ENCODE assay signal across 16 cellular contexts in genomic region chr21:29295066-29295650, GRCh38. TPM values are rescaled to one million over a fixed set of nuclear protein-coding genes. Genes with fewer than 3 reads are reported as not detected.
DNase-seq lines count a peak whose midpoint lies in the region; ATAC-seq and TF ChIP-seq lines count a peak whose summit lies in the region.
"Had no signal": no experiment of that assay in that cellular context is flagged by ENCODE, and none has a peak within 500 bp of the region (broad histone marks: within the 10 kb centered on the region; RNA-seq: fewer than 3 reads in every experiment).

No MANE protein-coding gene starts in this region.

- peaks cover 4% of the 10 kb centered on the region for H3K36me3 Mint-ChIP-seq in activated naive CD8-positive, alpha-beta T cell
- H3K36me3 Mint-ChIP-seq in activated naive CD8-positive, alpha-beta T cell treated with anti-CD3 and anti-CD28 coated beads for 36 hours = peaks cover 11% of the 10 kb centered on the region
- peaks cover 7% of the 10 kb centered on the region for H3K36me3 Mint-ChIP-seq in central memory CD8-positive, alpha-beta T cell (ENCODE audit: insufficient read depth)
- peaks cover 36% of the 10 kb centered on the region for H3K36me3 Mint-ChIP-seq in nephron progenitor cell (ENCODE audit: low read depth)

- no peak for DNase-seq in activated naive CD8-positive, alpha-beta T cell treated with anti-CD3 and anti-CD28 coated beads for 36 hours
- DNase-seq in activated CD4-positive, CD25-positive, alpha-beta regulatory T cell treated with anti-CD3 and anti-CD28 coated beads, Interleukin-2, amount 50 U/mL, for 72 hours = peak; percentile 36
- DNase-seq in central memory CD8-positive, alpha-beta T cell (ENCODE audit: low spot score in 2 of 2) = no peak
- DNase-seq in stimulated activated naive CD8-positive, alpha-beta T cell treated with anti-CD3 and anti-CD28 coated beads, Interleukin-15, amount 100 ng/mL, for 72 hours = peak; percentile 26 to 27
- DNase-seq in NCI-H510A (lab: John Stamatoyannopoulos, UW) = no peak
- DNase-seq in nephron progenitor cell = no peak
- DNase-seq: activated naive CD8-positive, alpha-beta T cell treated with anti-CD3 and anti-CD28 coated beads, Interleukin-2, amount 10 ng/mL, durations not matched to agents 7 days and 5 days; foreskin keratinocyte; NCI-H187; NCI-H524 treated with DMSO at 0.1 percent for 48 hours; PC-3; psoas muscle; SK-N-SH; tibial artery had no signal

- no peak for ATAC-seq in central memory CD8-positive, alpha-beta T cell (replicated peaks; ENCODE audit: extremely low read depth, poor library complexity, severe bottlenecking)
- ATAC-seq in stimulated activated naive CD8-positive, alpha-beta T cell treated with anti-CD3 and anti-CD28 coated beads, Interleukin-15, amount 100 ng/mL, for 72 hours = peak; percentile 1
- ATAC-seq in HG03280 (IDR thresholded peaks at IDR 0.05; ENCODE audit: unreplicated experiment) = no peak
- ATAC-seq: foreskin keratinocyte, PC-3, psoas muscle had no signal

- no peak for TF ChIP-seq CTCF in nephron progenitor cell (IDR thresholded peaks at IDR 0.05)

- peak overlapping the region; percentile 79 for H3K27ac Mint-ChIP-seq in activated naive CD8-positive, alpha-beta T cell
- no peak overlapping the region for H3K27ac Mint-ChIP-seq in activated naive CD8-positive, alpha-beta T cell treated with anti-CD3 and anti-CD28 coated beads for 36 hours
- H3K27ac Mint-ChIP-seq in central memory CD8-positive, alpha-beta T cell (ENCODE audit: low read depth) = no peak overlapping the region
- H3K27ac Mint-ChIP-seq in stimulated activated naive CD8-positive, alpha-beta T cell treated with anti-CD3 and anti-CD28 coated beads, Interleukin-15, amount 100 ng/mL, for 72 hours = no peak overlapping the region
- no peak overlapping the region for H3K27ac Mint-ChIP-seq in nephron progenitor cell
- H3K27ac Mint-ChIP-seq: activated naive CD8-positive, alpha-beta T cell treated with anti-CD3 and anti-CD28 coated beads, Interleukin-2, amount 10 ng/mL, durations not matched to agents 7 days and 5 days had no signal

- peaks cover 49% of the 10 kb centered on the region for H3K4me1 Mint-ChIP-seq in activated naive CD8-positive, alpha-beta T cell (ENCODE audit: low read depth)
- peaks cover 20% of the 10 kb centered on the region for H3K4me1 Mint-ChIP-seq in activated naive CD8-positive, alpha-beta T cell treated with anti-CD3 and anti-CD28 coated beads for 36 hours
- H3K4me1 Mint-ChIP-seq in central memory CD8-positive, alpha-beta T cell = peaks cover 10% of the 10 kb centered on the region
- H3K4me1 Mint-ChIP-seq in stimulated activated naive CD8-positive, alpha-beta T cell treated with anti-CD3 and anti-CD28 coated beads, Interleukin-15, amount 100 ng/mL, for 72 hours = peaks cover 52% of the 10 kb centered on the region
- H3K4me1 Mint-ChIP-seq in nephron progenitor cell = peaks cover 9% of the 10 kb centered on the region

- peak overlapping the region; percentile 63 for H3K4me3 Mint-ChIP-seq in activated naive CD8-positive, alpha-beta T cell
- no peak overlapping the region for H3K4me3 Mint-ChIP-seq in activated naive CD8-positive, alpha-beta T cell treated with anti-CD3 and anti-CD28 coated beads for 36 hours
- H3K4me3 Mint-ChIP-seq in central memory CD8-positive, alpha-beta T cell = peak overlapping the region; percentile 23
- peak overlapping the region; percentile 38 to 49 for H3K4me3 Mint-ChIP-seq in stimulated activated naive CD8-positive, alpha-beta T cell treated with anti-CD3 and anti-CD28 coated beads, Interleukin-15, amount 100 ng/mL, for 72 hours
- no peak overlapping the region for H3K4me3 Mint-ChIP-seq in nephron progenitor cell
- H3K4me3 Mint-ChIP-seq: activated naive CD8-positive, alpha-beta T cell treated with anti-CD3 and anti-CD28 coated beads, Interleukin-2, amount 10 ng/mL, durations not matched to agents 7 days and 5 days had no signal

- H3K9me3 Mint-ChIP-seq in activated naive CD8-positive, alpha-beta T cell (ENCODE audit: low read depth) = peaks cover 7% of the 10 kb centered on the region
- peaks cover 16% of the 10 kb centered on the region for H3K9me3 Mint-ChIP-seq in activated naive CD8-positive, alpha-beta T cell treated with anti-CD3 and anti-CD28 coated beads for 36 hours
- H3K9me3 Mint-ChIP-seq in central memory CD8-positive, alpha-beta T cell = no peaks in the 10 kb centered on the region
- peaks cover 0 to 13% of the 10 kb centered on the region in 2 donors for H3K9me3 Mint-ChIP-seq in stimulated activated naive CD8-positive, alpha-beta T cell treated with anti-CD3 and anti-CD28 coated beads, Interleukin-15, amount 100 ng/mL, for 72 hours
- peaks cover 56% of the 10 kb centered on the region for H3K9me3 Mint-ChIP-seq in nephron progenitor cell

- peaks cover 1% of the 10 kb centered on the region for H3K27me3 Mint-ChIP-seq in activated naive CD8-positive, alpha-beta T cell
- H3K27me3 Mint-ChIP-seq in activated naive CD8-positive, alpha-beta T cell treated with anti-CD3 and anti-CD28 coated beads for 36 hours = no peaks in the 10 kb centered on the region
- no peaks in the 10 kb centered on the region for H3K27me3 Mint-ChIP-seq in central memory CD8-positive, alpha-beta T cell
- no peaks in the 10 kb centered on the region for H3K27me3 Mint-ChIP-seq in stimulated activated naive CD8-positive, alpha-beta T cell treated with anti-CD3 and anti-CD28 coated beads, Interleukin-15, amount 100 ng/mL, for 72 hours
- H3K27me3 Mint-ChIP-seq in nephron progenitor cell (ENCODE audit: low read depth, poor library complexity) = peaks cover 3% of the 10 kb centered on the region
- H3K27me3 Mint-ChIP-seq: activated naive CD8-positive, alpha-beta T cell treated with anti-CD3 and anti-CD28 coated beads, Interleukin-2, amount 10 ng/mL, durations not matched to agents 7 days and 5 days had no signal

RNA-seq across cellular contexts. Expression of gene BACH1, which starts 3.6 kb away (rescaled TPM):
- total RNA-seq in activated naive CD8-positive, alpha-beta T cell treated with anti-CD3 and anti-CD28 coated beads for 36 hours = 10 to 100 TPM; 21.8 to 23.2 TPM

Comparison
In these comparisons a context has a peak if more than half of its experiments do, and no peak if none do; other contexts are left out.
1. H3K4me3 Mint-ChIP-seq: peak in activated naive CD8-positive, alpha-beta T cell (single experiment), central memory CD8-positive, alpha-beta T cell (single experiment) and stimulated activated naive CD8-positive, alpha-beta T cell treated with anti-CD3 and anti-CD28 coated beads, Interleukin-15, amount 100 ng/mL, for 72 hours (2 of 2); none in activated naive CD8-positive, alpha-beta T cell treated with anti-CD3 and anti-CD28 coated beads for 36 hours (single experiment) and nephron progenitor cell (single experiment).
2. DNase-seq: peak in activated CD4-positive, CD25-positive, alpha-beta regulatory T cell treated with anti-CD3 and anti-CD28 coated beads, Interleukin-2, amount 50 U/mL, for 72 hours (single experiment) and stimulated activated naive CD8-positive, alpha-beta T cell treated with anti-CD3 and anti-CD28 coated beads, Interleukin-15, amount 100 ng/mL, for 72 hours (2 of 2); none in activated naive CD8-positive, alpha-beta T cell treated with anti-CD3 and anti-CD28 coated beads for 36 hours (single experiment), central memory CD8-positive, alpha-beta T cell (0 of 2), NCI-H510A (single experiment) and nephron progenitor cell (single experiment).